Comparison of ENCODE assay signal across 11 cellular contexts in genomic region chr5:77867194-77867691, GRCh38.
A peak's percentile ranks its signal among the peaks of the same experiment; 100 is the strongest.
DNase-seq lines count a peak whose midpoint lies in the region; ATAC-seq and TF ChIP-seq lines count a peak whose summit lies in the region.
"Had no signal": no experiment of that assay in that cellular context is flagged by ENCODE, and none has a peak within 500 bp of the region (broad histone marks: within the 10 kb centered on the region; RNA-seq: fewer than 3 reads in every experiment).

No MANE protein-coding gene starts in this region.

- H3F3A ChIP-seq in neural progenitor cell (ENCODE audit: low read depth), result peaks cover 5% of the 10 kb centered on the region

- H3K4me1 Mint-ChIP-seq in brain (peaks cover 13% of the 10 kb centered on the region), neural progenitor cell (peaks cover 18% of the 10 kb centered on the region)
- H3K4me1 Mint-ChIP-seq in activated T-helper 2 cell treated with anti-CD3 and anti-CD28 coated beads, Interferon-gamma antibody, Interleukin-2, Interleukin-4, amounts not matched to agents 10 μg/mL and 5 μg/mL and 100 μg/mL, durations not matched to agents 14 hours and 24 hours and 36 hours (ENCODE audit: low read depth), result peaks cover 1% of the 10 kb centered on the region

- no peaks in the 10 kb centered on the region for H3K36me3 Mint-ChIP-seq in brain
- no peaks in the 10 kb centered on the region for H3K36me3 Mint-ChIP-seq in neural progenitor cell
- H3K36me3 Mint-ChIP-seq in activated T-helper 2 cell treated with anti-CD3 and anti-CD28 coated beads, Interferon-gamma antibody, Interleukin-2, Interleukin-4, amounts not matched to agents 10 μg/mL and 5 μg/mL and 100 μg/mL, durations not matched to agents 14 hours and 24 hours and 36 hours (ENCODE audit: low read depth), result no peaks in the 10 kb centered on the region
- H3K36me3 Mint-ChIP-seq in activated naive CD4-positive, alpha-beta T cell treated with anti-CD3 and anti-CD28 coated beads, Interleukin-2, amount 50 U/mL, for 72 hours, result no peaks in the 10 kb centered on the region

- H4K20me1 ChIP-seq in DND-41 (ENCODE audit: insufficient read depth, low read length) (no peaks in the 10 kb centered on the region), neural progenitor cell (ENCODE audit: low read depth) (no peaks in the 10 kb centered on the region)

- peaks cover 62% of the 10 kb centered on the region for H3K27me3 Mint-ChIP-seq in brain
- H3K27me3 Mint-ChIP-seq in neural progenitor cell (ENCODE audit: insufficient read depth, low read depth), result peaks cover 10% of the 10 kb centered on the region
- H3K27me3 Mint-ChIP-seq in activated T-helper 2 cell treated with anti-CD3 and anti-CD28 coated beads, Interferon-gamma antibody, Interleukin-2, Interleukin-4, amounts not matched to agents 10 μg/mL and 5 μg/mL and 100 μg/mL, durations not matched to agents 14 hours and 24 hours and 36 hours (ENCODE audit: low read depth), result no peaks in the 10 kb centered on the region

- H3K4me1 ChIP-seq in DND-41 (ENCODE audit: insufficient read depth, low read length), result no peaks in the 10 kb centered on the region
- H3K4me1 ChIP-seq in neural progenitor cell, result peaks cover 19% of the 10 kb centered on the region

- H3K9ac ChIP-seq in DND-41 (ENCODE audit: low read depth, low read length), result no peak overlapping the region
- H3K9ac ChIP-seq in neural progenitor cell, result no peak overlapping the region

- no peak for DNase-seq in DND-41
- peak; percentile 38 to 44 for DNase-seq in Kasumi-1 (lab: John Stamatoyannopoulos, UW)
- no peak for DNase-seq in neural progenitor cell (ENCODE audit: low spot score)
- no peak for DNase-seq in activated T-helper 2 cell treated with anti-CD3 and anti-CD28 coated beads, Interferon-gamma antibody, Interleukin-2, Interleukin-4, amounts not matched to agents 10 μg/mL and 5 μg/mL and 100 μg/mL, durations not matched to agents 14 hours and 24 hours and 36 hours (ENCODE audit: low spot score)
- DNase-seq in activated naive CD4-positive, alpha-beta T cell treated with anti-CD3 and anti-CD28 coated beads, Interleukin-2, amount 50 U/mL, for 72 hours (ENCODE audit: low spot score in 2 of 2), result no peak
- DNase-seq: activated CD4-positive, alpha-beta T cell treated with anti-CD3 and anti-CD28 coated beads, Interleukin-2, amount 50 U/mL, for 4 hours; cortex of kidney; NCI-H446 treated with DMSO at 0.1 percent for 48 hours had no signal

- TF ChIP-seq CTCF in DND-41 (IDR thresholded peaks at IDR 0.05; ENCODE audit: borderline replicate concordance, extremely low read depth, low read length, poor library complexity, severe bottlenecking), result peak; percentile 11
- peak; percentile 43 to 58 for TF ChIP-seq CTCF in brain (conservative IDR thresholded peaks at IDR 0.05)
- peak; percentile 28 for TF ChIP-seq CTCF in neural progenitor cell (IDR thresholded peaks at IDR 0.05)

- no peaks in the 10 kb centered on the region for H3K9me3 ChIP-seq in DND-41 (ENCODE audit: insufficient read depth, low read length, severe bottlenecking)
- no peaks in the 10 kb centered on the region for H3K9me3 ChIP-seq in neural progenitor cell (ENCODE audit: low read depth)

- H3K27me3 ChIP-seq in DND-41 (ENCODE audit: insufficient read depth, low read length, poor library complexity), result no peaks in the 10 kb centered on the region
- H3K27me3 ChIP-seq in neural progenitor cell, result peaks cover 34% of the 10 kb centered on the region

- H3K4me3 ChIP-seq in DND-41 (ENCODE audit: low read depth in 1 of 2, low read length in 2 of 2), result no peak overlapping the region
- no peak overlapping the region for H3K4me3 ChIP-seq in neural progenitor cell

- no peaks in the 10 kb centered on the region for H3K36me3 ChIP-seq in DND-41 (ENCODE audit: insufficient read depth, low read length)
- H3K36me3 ChIP-seq in neural progenitor cell, result no peaks in the 10 kb centered on the region

- H3K4me3 Mint-ChIP-seq in brain (no peak overlapping the region), neural progenitor cell (no peak overlapping the region)
- H3K4me3 Mint-ChIP-seq in activated T-helper 2 cell treated with anti-CD3 and anti-CD28 coated beads, Interferon-gamma antibody, Interleukin-2, Interleukin-4, amounts not matched to agents 10 μg/mL and 5 μg/mL and 100 μg/mL, durations not matched to agents 14 hours and 24 hours and 36 hours (ENCODE audit: low read depth), result no peak overlapping the region

- H2AFZ ChIP-seq in DND-41 (ENCODE audit: low read depth, low read length) (no peak overlapping the region), neural progenitor cell (replicated peaks) (no peak overlapping the region)

- ATAC-seq in DND-41 (ENCODE audit: insufficient read depth, low read depth), result 0 out of 3 replicates have a peak, but pooled peaks have one; percentile 44
- no peak for ATAC-seq in GM21526 (IDR thresholded peaks at IDR 0.05; ENCODE audit: low FRiP score, unreplicated experiment)
- no peak for ATAC-seq in HG03469 (IDR thresholded peaks at IDR 0.05; ENCODE audit: unreplicated experiment)
- no peak for ATAC-seq in activated naive CD4-positive, alpha-beta T cell treated with anti-CD3 and anti-CD28 coated beads, Interleukin-2, amount 50 U/mL, for 72 hours

- intact Hi-C loops in activated T-helper 2 cell treated with anti-CD3 and anti-CD28 coated beads, Interferon-gamma antibody, Interleukin-2, Interleukin-4, amounts not matched to agents 10 μg/mL and 5 μg/mL and 100 μg/mL, durations not matched to agents 14 hours and 24 hours and 36 hours (cut with micrococcal nuclease), result no loop called here

- H3K27ac Mint-ChIP-seq in brain (no peak overlapping the region), neural progenitor cell (no peak overlapping the region)
- H3K27ac Mint-ChIP-seq in activated T-helper 2 cell treated with anti-CD3 and anti-CD28 coated beads, Interferon-gamma antibody, Interleukin-2, Interleukin-4, amounts not matched to agents 10 μg/mL and 5 μg/mL and 100 μg/mL, durations not matched to agents 14 hours and 24 hours and 36 hours, result no peak overlapping the region
- no peak overlapping the region for H3K27ac Mint-ChIP-seq in activated naive CD4-positive, alpha-beta T cell treated with anti-CD3 and anti-CD28 coated beads, Interleukin-2, amount 50 U/mL, for 72 hours

- H3K79me2 ChIP-seq in DND-41 (ENCODE audit: insufficient read depth, low read length) (no peaks in the 10 kb centered on the region), neural progenitor cell (ENCODE audit: low read depth) (no peaks in the 10 kb centered on the region)

- no peak overlapping the region for H3K27ac ChIP-seq in DND-41 (ENCODE audit: low read length)
- no peak overlapping the region for H3K27ac ChIP-seq in neural progenitor cell

- H3K4me2 ChIP-seq in DND-41 (ENCODE audit: insufficient read depth, low read length), result no peak overlapping the region
- no peak overlapping the region for H3K4me2 ChIP-seq in neural progenitor cell

- H3K9me3 Mint-ChIP-seq in brain (no peaks in the 10 kb centered on the region), neural progenitor cell (no peaks in the 10 kb centered on the region)
- no peaks in the 10 kb centered on the region for H3K9me3 Mint-ChIP-seq in activated T-helper 2 cell treated with anti-CD3 and anti-CD28 coated beads, Interferon-gamma antibody, Interleukin-2, Interleukin-4, amounts not matched to agents 10 μg/mL and 5 μg/mL and 100 μg/mL, durations not matched to agents 14 hours and 24 hours and 36 hours
- no peaks in the 10 kb centered on the region for H3K9me3 Mint-ChIP-seq in activated naive CD4-positive, alpha-beta T cell treated with anti-CD3 and anti-CD28 coated beads, Interleukin-2, amount 50 U/mL, for 72 hours

Comparison
In these comparisons a context has a peak if more than half of its experiments do, and no peak if none do; other contexts are left out.
1. DNase-seq: peak in Kasumi-1 (2 of 2); none in DND-41 (single experiment), neural progenitor cell (single experiment), activated T-helper 2 cell treated with anti-CD3 and anti-CD28 coated beads, Interferon-gamma antibody, Interleukin-2, Interleukin-4, amounts not matched to agents 10 μg/mL and 5 μg/mL and 100 μg/mL, durations not matched to agents 14 hours and 24 hours and 36 hours (single experiment) and activated naive CD4-positive, alpha-beta T cell treated with anti-CD3 and anti-CD28 coated beads, Interleukin-2, amount 50 U/mL, for 72 hours (0 of 2).
2. Peak in every context shown above with its lines, with median percentiles within 50 percentile points of each other: CTCF ChIP-seq.